ENCODE assay signal across 8 cellular contexts in the genomic region with DNA sequence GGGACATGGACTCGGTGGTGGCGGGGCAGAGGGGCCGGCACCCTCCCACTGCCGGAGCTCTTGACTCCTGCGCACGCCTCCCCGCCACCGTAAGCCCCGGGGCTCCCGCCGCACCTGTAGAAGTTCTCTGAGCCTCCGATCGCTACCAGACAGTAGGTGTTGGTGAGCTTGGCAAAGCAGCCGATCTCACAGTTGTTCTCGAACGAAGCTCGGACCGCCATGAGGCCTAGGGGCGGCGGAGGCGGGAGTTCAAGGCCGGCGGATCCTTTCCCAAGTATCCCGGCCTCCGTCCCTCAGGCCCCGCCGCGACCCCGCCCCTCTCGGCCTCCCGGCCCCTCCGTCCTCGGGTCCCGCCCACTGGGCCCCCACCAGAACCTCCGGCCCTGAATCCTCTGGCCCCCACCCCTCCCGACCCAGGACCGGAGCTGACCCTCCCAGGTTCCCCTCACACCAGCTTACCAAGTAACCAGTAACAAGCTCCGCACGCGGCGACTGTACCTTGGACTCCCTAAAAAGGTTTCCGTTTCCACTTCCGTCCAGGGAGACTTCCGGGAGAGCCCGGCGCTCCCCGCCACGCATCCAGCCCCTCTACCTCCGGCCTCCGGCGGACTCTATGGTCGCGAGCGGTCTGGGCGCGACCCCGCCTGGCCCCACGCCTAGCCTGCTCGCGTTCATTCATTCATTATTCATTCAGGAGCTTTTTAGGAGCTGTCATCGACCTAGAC. TPM values are rescaled to one million over a fixed set of nuclear protein-coding genes. Genes with fewer than 3 reads are reported as not detected.
A peak's percentile ranks its signal among the peaks of the same experiment; 100 is the strongest.
DNase-seq lines count a peak whose midpoint lies in the region; ATAC-seq and TF ChIP-seq lines count a peak whose summit lies in the region.

A gene (minus strand): TSS at position 506 of the 725 bp plus-strand sequence. CDS start 285 bp downstream, at position 221.

- TF ChIP-seq CTCF in AG09319 (IDR thresholded peaks at IDR 0.05; ENCODE audit: low read depth, low read length) (no peak), lower lobe of right lung (IDR thresholded peaks at IDR 0.05) (no peak)

- peaks cover 21% of the 10 kb centered on the region for H3K4me1 ChIP-seq in lower lobe of right lung

- POLR2A ChIA-PET in activated CD4-positive, alpha-beta memory T cell treated with anti-CD3 and anti-CD28 coated beads, Interleukin-2, amount 10 ng/mL, durations not matched to agents 7 days and 5 days (lab: Charles Lee) = interaction anchor here (0.7 to 3.0 kb wide), 22 partner anchors 9 to 1370 kb away, joined by 3 to 28 read pairs (median 4); a partner anchor contains a TSS

- ATAC-seq in GM19035 (IDR thresholded peaks at IDR 0.05; ENCODE audit: unreplicated experiment) (peak; percentile 73), HG03520 (IDR thresholded peaks at IDR 0.05; ENCODE audit: unreplicated experiment) (peak; percentile 63), lower lobe of right lung (peak; percentile 94 to 96)

- CTCF ChIA-PET in activated CD4-positive, alpha-beta memory T cell treated with anti-CD3 and anti-CD28 coated beads, Interleukin-2, amount 10 ng/mL, durations not matched to agents 7 days and 5 days (lab: Charles Lee) = interaction anchor here (0.7 to 2.1 kb wide), 8 partner anchors 16 to 171 kb away, joined by 3 to 12 read pairs (median 6); a partner anchor contains a TSS

- peak within 1 kb of the TSS; percentile 99 for H3K4me3 ChIP-seq in lower lobe of right lung

- H3K36me3 ChIP-seq in lower lobe of right lung = peaks cover 25% of the 10 kb centered on the region

- H3K9me3 ChIP-seq in lower lobe of right lung = no peaks in the 10 kb centered on the region

- H3K9me3 Mint-ChIP-seq in activated CD4-positive, alpha-beta memory T cell treated with anti-CD3 and anti-CD28 coated beads, Interleukin-2, amount 10 ng/mL, durations not matched to agents 7 days and 5 days = no peaks in the 10 kb centered on the region

- DNase-seq in AG09319 (ENCODE audit: extremely low read depth, low read depth) (peak; percentile 50), NCI-H82 treated with DMSO at 0.1 percent for 48 hours (lab: John Stamatoyannopoulos, UW; ENCODE audit: unreplicated experiment) (peak; percentile 77), lower lobe of right lung (peak; percentile 89)
- peak; percentile 79 for DNase-seq in activated CD4-positive, alpha-beta memory T cell treated with anti-CD3 and anti-CD28 coated beads, Interleukin-2, amount 10 ng/mL, durations not matched to agents 7 days and 5 days
- peak; percentile 54 for DNase-seq in effector CD4-positive, alpha-beta T cell
- peak; percentile 62 to 80 (median 64) for DNase-seq in stimulated activated CD4-positive, alpha-beta T cell treated with anti-CD3 and anti-CD28 coated beads, TNF-alpha, amount 100 ng/mL, for 24 hours (ENCODE audit: low read depth in 3 of 3)

- peak within 1 kb of the TSS; percentile 91 for H3K4me3 Mint-ChIP-seq in activated CD4-positive, alpha-beta memory T cell treated with anti-CD3 and anti-CD28 coated beads, Interleukin-2, amount 10 ng/mL, durations not matched to agents 7 days and 5 days

- intact Hi-C loops in lower lobe of right lung (cut with DNase I) = no loop called here

- H3K27me3 ChIP-seq in lower lobe of right lung (ENCODE audit: low read depth) = no peaks in the 10 kb centered on the region

- H3K27ac Mint-ChIP-seq in activated CD4-positive, alpha-beta memory T cell treated with anti-CD3 and anti-CD28 coated beads, Interleukin-2, amount 10 ng/mL, durations not matched to agents 7 days and 5 days = peak within 1 kb of the TSS; percentile 89

- peak within 1 kb of the TSS; percentile 85 for H3K27ac ChIP-seq in lower lobe of right lung

- peaks cover 26% of the 10 kb centered on the region for H3K36me3 Mint-ChIP-seq in activated CD4-positive, alpha-beta memory T cell treated with anti-CD3 and anti-CD28 coated beads, Interleukin-2, amount 10 ng/mL, durations not matched to agents 7 days and 5 days (ENCODE audit: low read depth)

- H3K4me1 Mint-ChIP-seq in activated CD4-positive, alpha-beta memory T cell treated with anti-CD3 and anti-CD28 coated beads, Interleukin-2, amount 10 ng/mL, durations not matched to agents 7 days and 5 days = peaks cover 36% of the 10 kb centered on the region

- no peaks in the 10 kb centered on the region for H3K27me3 Mint-ChIP-seq in activated CD4-positive, alpha-beta memory T cell treated with anti-CD3 and anti-CD28 coated beads, Interleukin-2, amount 10 ng/mL, durations not matched to agents 7 days and 5 days

RNA-seq across cellular contexts. Expression of the gene that starts here (rescaled TPM):
- total RNA-seq in activated CD4-positive, alpha-beta memory T cell treated with anti-CD3 and anti-CD28 coated beads, Interleukin-2, amount 10 ng/mL, durations not matched to agents 7 days and 5 days = 10 to 100 TPM; 86.1 to 91.3 TPM
- total RNA-seq in lower lobe of right lung = 72.6 TPM

Comparison
In these comparisons a context has a peak if more than half of its experiments do, and no peak if none do; other contexts are left out.
1. Peak in every context shown above with its lines: DNase-seq, ATAC-seq, H3K4me3 ChIP-seq and H3K27ac ChIP-seq.